ENCODE assay signal across 17 cellular contexts in genomic region chr20:1674361-1674760, GRCh38. TPM values are rescaled to one million over a fixed set of nuclear protein-coding genes. Genes with fewer than 3 reads are reported as not detected.
A peak's percentile ranks its signal among the peaks of the same experiment; 100 is the strongest.
DNase-seq lines count a peak whose midpoint lies in the region; ATAC-seq and TF ChIP-seq lines count a peak whose summit lies in the region.
"Had no signal": no experiment of that assay in that cellular context is flagged by ENCODE, and none has a peak within 500 bp of the region (broad histone marks: within the 10 kb centered on the region; RNA-seq: fewer than 3 reads in every experiment).

No MANE protein-coding gene starts in this region.

- peak; percentile 82 for DNase-seq in Jurkat, Clone E6-1 (ENCODE audit: low read depth, low spot score)
- DNase-seq in activated CD4-positive, alpha-beta T cell treated with anti-CD3 and anti-CD28 coated beads, Interleukin-2, amount 10 ng/mL, durations not matched to agents 7 days and 5 days: peak; percentile 70
- DNase-seq in stimulated activated effector memory CD8-positive, alpha-beta T cell treated with anti-CD3 and anti-CD28 coated beads, Interleukin-12 subunit alpha, Interleukin-12 subunit beta, amount 100 ng/mL, for 72 hours (ENCODE audit: low spot score in 2 of 2): no peak
- no peak for DNase-seq in prostate gland (ENCODE audit: low spot score)
- DNase-seq in NCI-H1105 treated with DMSO at 0.1 percent for 48 hours (lab: John Stamatoyannopoulos, UW): no peak
- DNase-seq: foreskin keratinocyte, GOT3, MM.1S, natural killer cell, NCI-H1930, NCI-H524 treated with DMSO at 0.1 percent for 48 hours, PC-9 had no signal

- H3K27ac Mint-ChIP-seq in activated CD4-positive, alpha-beta T cell treated with anti-CD3 and anti-CD28 coated beads, Interleukin-2, amount 10 ng/mL, durations not matched to agents 7 days and 5 days: peak overlapping the region; percentile 84
- peak overlapping the region; percentile 97 for H3K27ac Mint-ChIP-seq in activated naive CD8-positive, alpha-beta T cell
- peak overlapping the region; percentile 92 for H3K27ac Mint-ChIP-seq in stimulated activated effector memory CD8-positive, alpha-beta T cell treated with anti-CD3 and anti-CD28 coated beads, Interleukin-12 subunit alpha, Interleukin-12 subunit beta, amount 100 ng/mL, for 72 hours
- H3K27ac Mint-ChIP-seq: natural killer cell had no signal

- H3K27me3 Mint-ChIP-seq in activated CD4-positive, alpha-beta T cell treated with anti-CD3 and anti-CD28 coated beads, Interleukin-2, amount 10 ng/mL, durations not matched to agents 7 days and 5 days: no peaks in the 10 kb centered on the region
- H3K27me3 Mint-ChIP-seq in activated naive CD8-positive, alpha-beta T cell: no peaks in the 10 kb centered on the region

- H3K4me3 Mint-ChIP-seq in activated CD4-positive, alpha-beta T cell treated with anti-CD3 and anti-CD28 coated beads, Interleukin-2, amount 10 ng/mL, durations not matched to agents 7 days and 5 days: peak overlapping the region; percentile 1
- peak overlapping the region; percentile 71 for H3K4me3 Mint-ChIP-seq in activated naive CD8-positive, alpha-beta T cell
- peak overlapping the region; percentile 43 for H3K4me3 Mint-ChIP-seq in stimulated activated effector memory CD8-positive, alpha-beta T cell treated with anti-CD3 and anti-CD28 coated beads, Interleukin-12 subunit alpha, Interleukin-12 subunit beta, amount 100 ng/mL, for 72 hours
- H3K4me3 Mint-ChIP-seq: natural killer cell had no signal

- no peaks in the 10 kb centered on the region for H3K9me3 ChIP-seq in prostate gland

- H3K27me3 ChIP-seq in prostate gland (replicated peaks; ENCODE audit: insufficient read depth): no peaks in the 10 kb centered on the region
- H3K27me3 ChIP-seq: BLaER1 treated with 17β-estradiol and CSF1 and Interleukin-3, amounts not matched to agents 10 nM and 100 nM had no signal

- H3K4me3 ChIP-seq in Jurkat, Clone E6-1 (ENCODE audit: low read length): peak overlapping the region; percentile 4; the same call in 1 of the 2 replicates
- H3K4me3 ChIP-seq in prostate gland: no peak overlapping the region
- H3K4me3 ChIP-seq: BLaER1 treated with 17β-estradiol and CSF1 and Interleukin-3, amounts not matched to agents 10 nM and 100 nM; PC-9 had no signal

- no peak overlapping the region for H3K27ac ChIP-seq in prostate gland
- H3K27ac ChIP-seq: BLaER1 treated with 17β-estradiol and CSF1 and Interleukin-3, amounts not matched to agents 10 nM and 100 nM; foreskin keratinocyte; PC-9 had no signal

- H3K4me1 ChIP-seq in prostate gland (replicated peaks): no peaks in the 10 kb centered on the region
- H3K4me1 ChIP-seq: BLaER1 treated with 17β-estradiol and CSF1 and Interleukin-3, amounts not matched to agents 10 nM and 100 nM; foreskin keratinocyte had no signal

- CTCF ChIA-PET in activated CD4-positive, alpha-beta T cell treated with anti-CD3 and anti-CD28 coated beads, Interleukin-2, amount 10 ng/mL, durations not matched to agents 7 days and 5 days (lab: Charles Lee): interaction anchor here (2.0 to 2.7 kb wide), 2 partner anchors 9 to 10 kb away, joined by 6 to 11 read pairs; no protein-coding TSS in a partner anchor

- intact Hi-C loops in prostate gland (cut with DNase I): no loop called here

- ATAC-seq in stimulated activated effector memory CD8-positive, alpha-beta T cell treated with anti-CD3 and anti-CD28 coated beads, Interleukin-12 subunit alpha, Interleukin-12 subunit beta, amount 100 ng/mL, for 72 hours: peak; percentile 81
- no peak for ATAC-seq in GM21723 (IDR thresholded peaks at IDR 0.05; ENCODE audit: unreplicated experiment)
- ATAC-seq: foreskin keratinocyte, SK-N-SH treated with all-trans-retinoic acid at 6 μM for 48 hours had no signal

- peaks cover 30% of the 10 kb centered on the region for H3K36me3 Mint-ChIP-seq in activated CD4-positive, alpha-beta T cell treated with anti-CD3 and anti-CD28 coated beads, Interleukin-2, amount 10 ng/mL, durations not matched to agents 7 days and 5 days (ENCODE audit: low read depth)
- H3K36me3 Mint-ChIP-seq in activated naive CD8-positive, alpha-beta T cell: peaks cover 28% of the 10 kb centered on the region
- no peaks in the 10 kb centered on the region for H3K36me3 Mint-ChIP-seq in stimulated activated effector memory CD8-positive, alpha-beta T cell treated with anti-CD3 and anti-CD28 coated beads, Interleukin-12 subunit alpha, Interleukin-12 subunit beta, amount 100 ng/mL, for 72 hours
- H3K36me3 Mint-ChIP-seq: natural killer cell had no signal

- POLR2A ChIA-PET in activated CD4-positive, alpha-beta T cell treated with anti-CD3 and anti-CD28 coated beads, Interleukin-2, amount 10 ng/mL, durations not matched to agents 7 days and 5 days (lab: Charles Lee): no interaction called here

- 78% methylated on average over 3 of the region's 3 CpGs for WGBS in prostate gland

- H3K36me3 ChIP-seq in prostate gland: no peaks in the 10 kb centered on the region
- H3K36me3 ChIP-seq: BLaER1 treated with 17β-estradiol and CSF1 and Interleukin-3, amounts not matched to agents 10 nM and 100 nM had no signal

- no peak for TF ChIP-seq CTCF in prostate gland (IDR thresholded peaks at IDR 0.05)

- TF ChIP-seq POLR2A in prostate gland (IDR thresholded peaks at IDR 0.05): no peak

- H3K4me1 Mint-ChIP-seq in activated CD4-positive, alpha-beta T cell treated with anti-CD3 and anti-CD28 coated beads, Interleukin-2, amount 10 ng/mL, durations not matched to agents 7 days and 5 days: peaks cover 93% of the 10 kb centered on the region
- peaks cover 96% of the 10 kb centered on the region for H3K4me1 Mint-ChIP-seq in activated naive CD8-positive, alpha-beta T cell (ENCODE audit: low read depth)
- H3K4me1 Mint-ChIP-seq in stimulated activated effector memory CD8-positive, alpha-beta T cell treated with anti-CD3 and anti-CD28 coated beads, Interleukin-12 subunit alpha, Interleukin-12 subunit beta, amount 100 ng/mL, for 72 hours: peaks cover 73% of the 10 kb centered on the region

- H3K9me3 Mint-ChIP-seq in activated CD4-positive, alpha-beta T cell treated with anti-CD3 and anti-CD28 coated beads, Interleukin-2, amount 10 ng/mL, durations not matched to agents 7 days and 5 days: peaks cover 12% of the 10 kb centered on the region
- no peaks in the 10 kb centered on the region for H3K9me3 Mint-ChIP-seq in activated naive CD8-positive, alpha-beta T cell (ENCODE audit: low read depth)
- H3K9me3 Mint-ChIP-seq in stimulated activated effector memory CD8-positive, alpha-beta T cell treated with anti-CD3 and anti-CD28 coated beads, Interleukin-12 subunit alpha, Interleukin-12 subunit beta, amount 100 ng/mL, for 72 hours: no peaks in the 10 kb centered on the region
- H3K9me3 Mint-ChIP-seq: natural killer cell had no signal

RNA-seq across cellular contexts. Expression of gene SIRPG, which starts 16.8 kb away (rescaled TPM):
- polyA plus RNA-seq in Jurkat, Clone E6-1 (2012; ENCODE audit: insufficient read depth, insufficient read length): 46.1 TPM
- total RNA-seq in activated CD4-positive, alpha-beta T cell treated with anti-CD3 and anti-CD28 coated beads, Interleukin-2, amount 10 ng/mL, durations not matched to agents 7 days and 5 days: 10 to 100 TPM; 82.6 to 90.1 TPM
- under 1 TPM; 0.32 to 0.45 TPM for total RNA-seq in prostate gland
- total RNA-seq: cardiac septum, foreskin keratinocyte had no signal
- polyA plus RNA-seq: foreskin keratinocyte had no signal

RNA-seq across cellular contexts. Expression of gene SIRPB1, which starts 54.6 kb away (rescaled TPM):
- polyA plus RNA-seq in Jurkat, Clone E6-1 (2012; ENCODE audit: insufficient read depth, insufficient read length): 3.8 TPM
- 1 to 10 TPM; 3.6 to 4.5 TPM for total RNA-seq in activated CD4-positive, alpha-beta T cell treated with anti-CD3 and anti-CD28 coated beads, Interleukin-2, amount 10 ng/mL, durations not matched to agents 7 days and 5 days
- 1 to 10 TPM in 1 of 2 donors, not detected in 1; 3.9 TPM for total RNA-seq in prostate gland

Comparison
In these comparisons a context has a peak if more than half of its experiments do, and no peak if none do; other contexts are left out.
1. DNase-seq: peak in Jurkat, Clone E6-1 (single experiment) and activated CD4-positive, alpha-beta T cell treated with anti-CD3 and anti-CD28 coated beads, Interleukin-2, amount 10 ng/mL, durations not matched to agents 7 days and 5 days (single experiment); none in stimulated activated effector memory CD8-positive, alpha-beta T cell treated with anti-CD3 and anti-CD28 coated beads, Interleukin-12 subunit alpha, Interleukin-12 subunit beta, amount 100 ng/mL, for 72 hours (0 of 2), prostate gland (single experiment) and NCI-H1105 treated with DMSO at 0.1 percent for 48 hours (single experiment).
2. H3K4me3 Mint-ChIP-seq: peak in every context shown above with its lines; median percentile 71 in activated naive CD8-positive, alpha-beta T cell; 43 in stimulated activated effector memory CD8-positive, alpha-beta T cell treated with anti-CD3 and anti-CD28 coated beads, Interleukin-12 subunit alpha, Interleukin-12 subunit beta, amount 100 ng/mL, for 72 hours; 1 in activated CD4-positive, alpha-beta T cell treated with anti-CD3 and anti-CD28 coated beads, Interleukin-2, amount 10 ng/mL, durations not matched to agents 7 days and 5 days.
3. RNA of gene SIRPG, which starts 16.8 kb away (total RNA-seq): 82.6 to 90.1 TPM in activated CD4-positive, alpha-beta T cell treated with anti-CD3 and anti-CD28 coated beads, Interleukin-2, amount 10 ng/mL, durations not matched to agents 7 days and 5 days; 0.32 to 0.45 TPM in prostate gland; every median in the first group is over 10 times any median in the second.
4. Peak in every context shown above with its lines, with median percentiles within 50 percentile points of each other: H3K27ac Mint-ChIP-seq.